In genomic region chr14:91843437-91843836, GRCh38 we compare ENCODE assay signal across 18 cellular contexts.
"Had no signal": no experiment of that assay in that cellular context is flagged by ENCODE, and none has a peak within 500 bp of the region (broad histone marks: within the 10 kb centered on the region; RNA-seq: fewer than 3 reads in every experiment).

No MANE protein-coding gene starts in this region.

- H3K4me2 ChIP-seq: neural progenitor cell had no signal

- H3K27ac ChIP-seq: dorsolateral prefrontal cortex, heart left ventricle, neural progenitor cell, ovary, testis, transverse colon had no signal

- H3K27me3 Mint-ChIP-seq: natural killer cell treated with Interleukin-12 subunit alpha and Interleukin-12 subunit beta and Interleukin-15 and Interleukin-18, amount 100 ng/mL, for 72 hours; stimulated activated naive CD8-positive, alpha-beta T cell treated with anti-CD3 and anti-CD28 coated beads, Interleukin-15, amount 100 ng/mL, for 72 hours had no signal

- H3K9me3 ChIP-seq: heart left ventricle, ovary, testis, transverse colon had no signal

- H2AFZ ChIP-seq: neural progenitor cell had no signal

- H3K9me3 Mint-ChIP-seq: natural killer cell treated with Interleukin-12 subunit alpha and Interleukin-12 subunit beta and Interleukin-15 and Interleukin-18, amount 100 ng/mL, for 72 hours; neural progenitor cell; stimulated activated naive CD8-positive, alpha-beta T cell treated with anti-CD3 and anti-CD28 coated beads, Interleukin-15, amount 100 ng/mL, for 72 hours had no signal

- H3K4me3 Mint-ChIP-seq: natural killer cell treated with Interleukin-12 subunit alpha and Interleukin-12 subunit beta and Interleukin-15 and Interleukin-18, amount 100 ng/mL, for 72 hours; neural progenitor cell had no signal

- H3K4me1 ChIP-seq: neural progenitor cell, testis, transverse colon had no signal

- H3K27ac Mint-ChIP-seq: neural progenitor cell had no signal

- H3K27me3 ChIP-seq: ovary, testis, transverse colon had no signal

- H3K4me1 Mint-ChIP-seq: neural progenitor cell had no signal

- H3K36me3 ChIP-seq: heart left ventricle, neural progenitor cell, ovary, transverse colon had no signal

- FAIRE-seq: frontal cortex, small intestine had no signal

- H3K36me3 Mint-ChIP-seq: natural killer cell treated with Interleukin-12 subunit alpha and Interleukin-12 subunit beta and Interleukin-15 and Interleukin-18, amount 100 ng/mL, for 72 hours; neural progenitor cell had no signal

- ATAC-seq: heart left ventricle; left colon; left ventricle myocardium superior; natural killer cell treated with Interleukin-12 subunit alpha and Interleukin-12 subunit beta and Interleukin-15 and Interleukin-18, amount 100 ng/mL, for 72 hours; right cardiac atrium; stimulated activated naive CD8-positive, alpha-beta T cell treated with anti-CD3 and anti-CD28 coated beads, Interleukin-15, amount 100 ng/mL, for 72 hours had no signal

- DNase-seq: cortex of kidney; dorsolateral prefrontal cortex; effector CD8-positive, alpha-beta T cell; heart left ventricle; hippocampal formation; left colon; left ventricle myocardium superior; nucleus accumbens; ovary; right cardiac atrium; small intestine; stimulated activated CD4-positive, alpha-beta T cell treated with anti-CD3 and anti-CD28 coated beads, Interleukin-12 subunit alpha, Interleukin-12 subunit beta, amount 100 ng/mL, for 4 hours; stimulated activated naive CD8-positive, alpha-beta T cell treated with anti-CD3 and anti-CD28 coated beads, Interleukin-15, amount 100 ng/mL, for 72 hours; testis; transverse colon had no signal

- H3K9ac ChIP-seq: neural progenitor cell had no signal

- H3K4me3 ChIP-seq: dorsolateral prefrontal cortex, heart left ventricle, neural progenitor cell, ovary, testis, transverse colon had no signal
